In genomic region chr19:6568010-6568411, GRCh38 we compare ENCODE assay signal across 15 cellular contexts. TPM values are rescaled to one million over a fixed set of nuclear protein-coding genes. Genes with fewer than 3 reads are reported as not detected.
DNase-seq lines count a peak whose midpoint lies in the region; ATAC-seq, FAIRE-seq and TF ChIP-seq lines count a peak whose summit lies in the region.
"Had no signal": no experiment of that assay in that cellular context is flagged by ENCODE, and none has a peak within 500 bp of the region (broad histone marks: within the 10 kb centered on the region; RNA-seq: fewer than 3 reads in every experiment).

No MANE protein-coding gene starts in this region.

- no peak overlapping the region for H2AFZ ChIP-seq in OCI-LY3 (ENCODE audit: low read depth, low read length)
- H2AFZ ChIP-seq: GM23338 had no signal

- FAIRE-seq in A549 (lab: Jason Lieb, UNC), result no peak
- FAIRE-seq: GM12878, GM18507 had no signal

- H3K27ac Mint-ChIP-seq in stimulated activated effector memory CD8-positive, alpha-beta T cell treated with anti-CD3 and anti-CD28 coated beads, Interleukin-12 subunit alpha, Interleukin-12 subunit beta, amount 100 ng/mL, for 72 hours, result peak overlapping the region; percentile 33
- H3K27ac Mint-ChIP-seq: GM23338 had no signal

- peaks cover 12% of the 10 kb centered on the region for H3K36me3 ChIP-seq in OCI-LY3 (replicated peaks; ENCODE audit: low read depth, low read length)
- H3K36me3 ChIP-seq: BLaER1 had no signal

- H3K9me3 ChIP-seq in A549, result peaks cover 12% of the 10 kb centered on the region
- H3K9me3 ChIP-seq in OCI-LY3 (ENCODE audit: insufficient read depth, low read length), result peaks cover 28% of the 10 kb centered on the region

- no peak overlapping the region for H3K9ac ChIP-seq in OCI-LY3 (ENCODE audit: low read length)
- H3K9ac ChIP-seq: BLaER1 had no signal

- H3K27ac ChIP-seq in A549 (peak overlapping the region; percentile 50 to 59; a peak in 5 of 6 replicates), OCI-LY3 (ENCODE audit: low read length) (no peak overlapping the region)
- H3K27ac ChIP-seq: BLaER1 had no signal

- POLR2A ChIA-PET in A549 (lab: Yijun Ruan, JAX), result no interaction called here

- peaks cover 16% of the 10 kb centered on the region for H3K4me1 ChIP-seq in A549
- peaks cover 17% of the 10 kb centered on the region for H3K4me1 ChIP-seq in OCI-LY3 (ENCODE audit: low read length)
- H3K4me1 ChIP-seq: BLaER1 had no signal

- no peak for TF ChIP-seq CTCF in A549 (IDR thresholded peaks at IDR 0.05)
- TF ChIP-seq CTCF in OCI-LY3 (IDR thresholded peaks at IDR 0.05; ENCODE audit: low read depth, low read length), result no peak

- H3K36me3 Mint-ChIP-seq in stimulated activated effector memory CD8-positive, alpha-beta T cell treated with anti-CD3 and anti-CD28 coated beads, Interleukin-12 subunit alpha, Interleukin-12 subunit beta, amount 100 ng/mL, for 72 hours, result no peaks in the 10 kb centered on the region

- TF ChIP-seq POLR2A in A549 (IDR thresholded peaks at IDR 0.05; ENCODE audit: low read length), result no peak

- CTCF ChIA-PET in A549 (lab: Yijun Ruan, JAX), result interaction anchor here (1.6 kb wide), 1 partner anchor 16 kb away, joined by 4 read pairs; no protein-coding TSS in a partner anchor

- no peak for TF ChIP-seq RAD21 in A549 (conservative IDR thresholded peaks at IDR 0.05 in 1 of 2, IDR thresholded peaks at IDR 0.05 in 1 of 2)

- peak in 1 of 2 experiments; percentile 49; a peak in 1 of 5 replicates for TF ChIP-seq EP300 in A549 (IDR thresholded peaks at IDR 0.05)

- H3K4me3 ChIP-seq in A549 (no peak overlapping the region), OCI-LY3 (ENCODE audit: low read length) (no peak overlapping the region)
- H3K4me3 ChIP-seq: BLaER1, GM12878, GM23338 had no signal

- H3K27me3 ChIP-seq in OCI-LY3 (ENCODE audit: low read depth, low read length), result peaks cover 21% of the 10 kb centered on the region; the same call in 1 of the 2 replicates
- H3K27me3 ChIP-seq: BLaER1 had no signal

- WGBS in A549 (ENCODE audit: missing lambda C conversion rate), result 6% methylated on average over 5 of the region's 5 CpGs

- DNase-seq in A549 (ENCODE audit: low read depth in 1 of 2, low spot score in 1 of 2) (peak in 1 of 2 experiments; percentile 59), HCEC 1CT (peak; percentile 42), SHP77 (lab: John Stamatoyannopoulos, UW) (no peak), midbrain (lab: John Stamatoyannopoulos, UW) (no peak)
- no peak for DNase-seq in stimulated activated effector memory CD8-positive, alpha-beta T cell treated with anti-CD3 and anti-CD28 coated beads, Interleukin-12 subunit alpha, Interleukin-12 subunit beta, amount 100 ng/mL, for 72 hours (ENCODE audit: low spot score in 2 of 2)
- DNase-seq: AML-193; CD8-positive, alpha-beta memory T cell; DMS79; H7 had no signal

- H3K4me2 ChIP-seq in A549 (peak overlapping the region; percentile 68), OCI-LY3 (ENCODE audit: low read length) (peak overlapping the region; percentile 51; the same call in 1 of the 2 replicates)
- H3K4me2 ChIP-seq: BLaER1, GM23338 had no signal

- H3K4me3 Mint-ChIP-seq in stimulated activated effector memory CD8-positive, alpha-beta T cell treated with anti-CD3 and anti-CD28 coated beads, Interleukin-12 subunit alpha, Interleukin-12 subunit beta, amount 100 ng/mL, for 72 hours, result no peak overlapping the region
- H3K4me3 Mint-ChIP-seq: CD8-positive, alpha-beta memory T cell; GM23338 had no signal

- H3K4me1 Mint-ChIP-seq in stimulated activated effector memory CD8-positive, alpha-beta T cell treated with anti-CD3 and anti-CD28 coated beads, Interleukin-12 subunit alpha, Interleukin-12 subunit beta, amount 100 ng/mL, for 72 hours, result no peaks in the 10 kb centered on the region
- H3K4me1 Mint-ChIP-seq: CD8-positive, alpha-beta memory T cell; GM23338 had no signal

- H3K9me3 Mint-ChIP-seq in stimulated activated effector memory CD8-positive, alpha-beta T cell treated with anti-CD3 and anti-CD28 coated beads, Interleukin-12 subunit alpha, Interleukin-12 subunit beta, amount 100 ng/mL, for 72 hours, result peaks cover 11% of the 10 kb centered on the region

- H4K20me1 ChIP-seq in OCI-LY3 (ENCODE audit: insufficient read depth, low read length), result no peaks in the 10 kb centered on the region
- H4K20me1 ChIP-seq: BLaER1 had no signal

- ATAC-seq in A549, result peak in 1 of 2 experiments; percentile 63; a peak in 4 of 6 replicates
- no peak for ATAC-seq in stimulated activated effector memory CD8-positive, alpha-beta T cell treated with anti-CD3 and anti-CD28 coated beads, Interleukin-12 subunit alpha, Interleukin-12 subunit beta, amount 100 ng/mL, for 72 hours
- no peak for ATAC-seq in HG02885 (IDR thresholded peaks at IDR 0.05; ENCODE audit: poor library complexity, unreplicated experiment)
- ATAC-seq: GM12878, GM23338 had no signal

- no peaks in the 10 kb centered on the region for H3K79me2 ChIP-seq in OCI-LY3 (ENCODE audit: low read length)

TF ChIP-seq in A549, 52 proteins besides CTCF, POLR2A, EP300 and RAD21:
- no peak for TF ChIP-seq HOXB5 (CRISPR knock-in tag; IDR thresholded peaks at IDR 0.05)
- TF ChIP-seq PBX3 (IDR thresholded peaks at IDR 0.05), result no peak
- TF ChIP-seq JUNB (IDR thresholded peaks at IDR 0.05), result no peak
- TF ChIP-seq TFCP2L1 (CRISPR knock-in tag; IDR thresholded peaks at IDR 0.05), result no peak
- TF ChIP-seq RNF2 (IDR thresholded peaks at IDR 0.05; ENCODE audit: borderline replicate concordance, low read depth), result no peak
- no peak for TF ChIP-seq CEBPB (IDR thresholded peaks at IDR 0.05)
- peak; percentile 52; the same call in 1 of the 2 replicates for TF ChIP-seq GATA3 (IDR thresholded peaks at IDR 0.05; ENCODE audit: borderline replicate concordance)
- no peak for TF ChIP-seq FOXS1 (CRISPR knock-in tag; IDR thresholded peaks at IDR 0.05)
- no peak for TF ChIP-seq FOSL2 (IDR thresholded peaks at IDR 0.05)
- TF ChIP-seq FOSL2 (CRISPR knock-in tag; IDR thresholded peaks at IDR 0.05), result 0 out of 2 replicates have a peak, but pooled peaks have one; percentile 27
- no peak for TF ChIP-seq ZFP36 (IDR thresholded peaks at IDR 0.05; ENCODE audit: borderline replicate concordance, partially characterized antibody)
- TF ChIP-seq CBX8 (IDR thresholded peaks at IDR 0.05), result no peak
- no peak for TF ChIP-seq E2F6 (IDR thresholded peaks at IDR 0.05; ENCODE audit: borderline replicate concordance, low read depth)
- TF ChIP-seq JUN (IDR thresholded peaks at IDR 0.05), result 0 out of 5 replicates have a peak, but pooled peaks of 1 of the 2 experiments have one; percentile 35
TF ChIP-seq in A549: peak in this region for 3.

RNA-seq across cellular contexts. Expression of gene CD70, which starts 22.9 kb away (rescaled TPM):
- 7.7 and 10.0 TPM in 2 replicates for polyA plus RNA-seq in A549 (2011; rRNA removed)
- polyA plus RNA-seq in A549 (2012; cell fraction: cytosol; rRNA removed), result 19.2 and 29.9 TPM in 2 replicates
- polyA plus RNA-seq in A549 (2012; cell fraction: nucleus; rRNA removed), result 27.0 and 38.1 TPM in 2 replicates
- 25.0 to 43.3 TPM (median 35.7 TPM) in 3 replicates for polyA plus RNA-seq in A549 (2017; fragmentation: RNase III; extraction: RNeasy Plus Mini Kit Qiagen cat#74134 plus additional on column Dnase treatment)
- polyA minus RNA-seq in A549 (2011; rRNA and poly(A)+ RNA removed), result 4.9 and 5.6 TPM in 2 replicates

RNA-seq across cellular contexts. Expression of gene TNFSF9, which starts 37.2 kb away (rescaled TPM):
- 5.4 and 6.3 TPM in 2 replicates for polyA plus RNA-seq in A549 (2011; rRNA removed)
- 7.6 and 11.7 TPM in 2 replicates for polyA plus RNA-seq in A549 (2012; cell fraction: cytosol; rRNA removed)
- 10.4 and 15.2 TPM in 2 replicates for polyA plus RNA-seq in A549 (2012; cell fraction: nucleus; rRNA removed)
- polyA plus RNA-seq in A549 (2017; fragmentation: RNase III; extraction: RNeasy Plus Mini Kit Qiagen cat#74134 plus additional on column Dnase treatment), result 11.1 to 16.7 TPM (median 15.9 TPM) in 3 replicates
- polyA minus RNA-seq in A549 (2011; rRNA and poly(A)+ RNA removed), result 1.9 and 2.6 TPM in 2 replicates
